Comparison of ENCODE assay signal across 8 cellular contexts in the genomic region with DNA sequence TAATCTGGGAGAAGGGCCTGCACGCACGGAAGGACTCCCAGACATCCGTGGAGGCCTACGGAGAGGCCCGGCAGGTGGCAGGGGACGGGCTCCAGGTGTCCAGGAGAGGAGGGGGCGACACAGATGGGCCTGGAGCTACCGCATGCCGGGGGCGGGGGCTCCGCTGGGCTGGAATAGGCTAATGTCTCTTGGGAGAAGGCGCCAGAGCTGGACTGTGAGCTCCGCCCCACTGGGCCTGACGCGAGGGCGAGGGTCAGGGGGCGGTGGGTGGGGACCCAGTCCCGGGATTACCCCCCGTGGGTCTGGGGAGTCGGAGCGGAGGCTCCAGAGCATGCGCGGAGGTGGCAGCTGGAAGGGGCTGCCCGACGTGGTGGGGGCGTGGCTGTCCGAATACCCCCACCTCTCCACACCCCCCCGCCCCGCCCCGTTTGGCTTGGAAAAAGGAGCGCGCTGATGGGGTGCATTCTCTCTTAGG. TPM values are rescaled to one million over a fixed set of nuclear protein-coding genes. Genes with fewer than 3 reads are reported as not detected.
DNase-seq lines count a peak whose midpoint lies in the region; ATAC-seq, FAIRE-seq and TF ChIP-seq lines count a peak whose summit lies in the region.

No MANE protein-coding gene starts in this region.

- H3K4me1 Mint-ChIP-seq in stimulated activated naive B cell treated with anti-CD40 and anti-IgM and Interleukin-4, amounts not matched to agents 10 μg/mL and 1 μg/mL and 100 μg/mL, for 72 hours = peaks cover 47 to 64% of the 10 kb centered on the region in 2 donors

- peaks cover 19 to 24% of the 10 kb centered on the region in 2 experiments for H4K20me1 ChIP-seq in H1 (replicated peaks in 1 of 2; ENCODE audit: control insufficient read depth in 1 of 2, insufficient read depth in 2 of 2, low read length in 2 of 2)

- WGBS in H1 (ENCODE audit: extremely low coverage in 1 of 2, insufficient coverage in 1 of 2, insufficient read length in 1 of 2, insufficient replicate concordance in 2 of 2, low coverage in 1 of 2, low lambda C conversion rate in 2 of 2, missing lambda C conversion rate in 1 of 2), 2 experiments = 2% methylated on average over 8 of the region's 32 CpGs; no CpG with 5 or more reads in 1 of the 2 experiments

- H3K4me3 Mint-ChIP-seq in stimulated activated naive B cell treated with anti-CD40 and anti-IgM and Interleukin-4, amounts not matched to agents 10 μg/mL and 1 μg/mL and 100 μg/mL, for 72 hours = peak overlapping the region; percentile 99 to 100

- H3K23ac ChIP-seq in H1 (ENCODE audit: insufficient read length) = no peak overlapping the region

- FAIRE-seq in H1 (lab: Jason Lieb, UNC) = no peak

- H3K9ac ChIP-seq in H1 (replicated peaks in 1 of 4; ENCODE audit: extremely low read depth in 1 of 4, low read depth in 3 of 4, low read length in 3 of 4) = peak overlapping the region in 3 of 4 experiments; percentile 38 to 74 (median 72); a peak in 5 of 7 replicates

- H3K14ac ChIP-seq in H1 (ENCODE audit: insufficient read length) = no peak overlapping the region

- ATAC-seq in GM21723 (IDR thresholded peaks at IDR 0.05; ENCODE audit: unreplicated experiment) (peak; percentile 16), mucosa of descending colon (peak; percentile 28)
- ATAC-seq in stimulated activated naive B cell treated with anti-CD40 and anti-IgM and Interleukin-4, amounts not matched to agents 10 μg/mL and 1 μg/mL and 100 μg/mL, for 72 hours (replicated peaks) = peak; percentile 15 to 16

- peaks cover 16 to 48% of the 10 kb centered on the region in 2 experiments for H3K79me2 ChIP-seq in H1 (ENCODE audit: control insufficient read depth in 1 of 2, insufficient read depth in 2 of 2, low read length in 2 of 2)

- no peak for TF ChIP-seq CTCF in H1 (IDR thresholded peaks at IDR 0.05; ENCODE audit: control extremely low read depth in 1 of 3, insufficient read depth in 1 of 3, low read depth in 1 of 3, low read length in 3 of 3)
- TF ChIP-seq CTCF in mucosa of descending colon (IDR thresholded peaks at IDR 0.05) = no peak

- H3K27me3 ChIP-seq in H1 (replicated peaks in 1 of 4; ENCODE audit: control insufficient read depth in 3 of 4, extremely low read depth in 1 of 4, insufficient read depth in 3 of 4, low read length in 3 of 4) = peaks cover 0 to 5% (median 2%) of the 10 kb centered on the region in 4 experiments; a peak in 2 of 7 replicates

- H3K4me1 ChIP-seq in H1 (replicated peaks in 1 of 4; ENCODE audit: control insufficient read depth in 3 of 4, insufficient read depth in 4 of 4, low read length in 3 of 4) = peaks cover 14 to 32% (median 29%) of the 10 kb centered on the region in 4 experiments
- H3K4me1 ChIP-seq in mucosa of descending colon (ENCODE audit: low read depth) = peaks cover 31% of the 10 kb centered on the region

- 0 out of 2 replicates have a peak overlapping the region, but pooled peaks have one; percentile 42 for H3K27ac ChIP-seq in H1 (ENCODE audit: low read depth, low read length)

- no peaks in the 10 kb centered on the region for H3K9me3 Mint-ChIP-seq in stimulated activated naive B cell treated with anti-CD40 and anti-IgM and Interleukin-4, amounts not matched to agents 10 μg/mL and 1 μg/mL and 100 μg/mL, for 72 hours

- no peak overlapping the region for H2AK5ac ChIP-seq in H1 (ENCODE audit: low read depth, low read length)

- no peak overlapping the region for H2BK20ac ChIP-seq in H1 (ENCODE audit: low read length)

- peak overlapping the region; percentile 85 for H3K18ac ChIP-seq in H1 (ENCODE audit: extremely low read depth, low read length)

- peak overlapping the region; percentile 69 for H4K5ac ChIP-seq in H1 (ENCODE audit: insufficient read length, low read depth, low read length)

- TF ChIP-seq RAD21 in H1 (IDR thresholded peaks at IDR 0.05 in 1 of 2, conservative IDR thresholded peaks at IDR 0.05 in 1 of 2; ENCODE audit: low read depth in 2 of 2, low read length in 2 of 2) = no peak

- peaks cover 5 to 6% of the 10 kb centered on the region in 2 donors for H3K36me3 Mint-ChIP-seq in stimulated activated naive B cell treated with anti-CD40 and anti-IgM and Interleukin-4, amounts not matched to agents 10 μg/mL and 1 μg/mL and 100 μg/mL, for 72 hours

- no peak for TF ChIP-seq EP300 in H1 (IDR thresholded peaks at IDR 0.05; ENCODE audit: borderline replicate concordance in 1 of 2, low read depth in 2 of 2, low read length in 2 of 2)

- peaks cover 4 to 5% of the 10 kb centered on the region in 2 donors for H3K27me3 Mint-ChIP-seq in stimulated activated naive B cell treated with anti-CD40 and anti-IgM and Interleukin-4, amounts not matched to agents 10 μg/mL and 1 μg/mL and 100 μg/mL, for 72 hours

- H2BK5ac ChIP-seq in H1 (ENCODE audit: low read depth, low read length) = peak overlapping the region; percentile 90; the same call in 1 of the 2 replicates

- H3K9me3 ChIP-seq in H1 (ENCODE audit: insufficient read depth in 2 of 2, low read depth in 1 of 2, low read length in 1 of 2) (no peaks in the 10 kb centered on the region), mucosa of descending colon (no peaks in the 10 kb centered on the region)

- peak; percentile 42 for DNase-seq in CD1c-positive myeloid dendritic cell (ENCODE audit: extremely low spot score)
- DNase-seq in NCI-H2227 treated with DMSO at 0.1 percent for 48 hours (lab: John Stamatoyannopoulos, UW) = peak; percentile 49
- peak; percentile 3 to 20 (median 8) for DNase-seq in activated CD8-positive, alpha-beta memory T cell treated with anti-CD3 and anti-CD28 coated beads for 48 hours (ENCODE audit: low read depth in 2 of 3, low spot score in 2 of 3)
- peak; percentile 76 to 90 for DNase-seq in H1 (ENCODE audit: low read depth in 1 of 2, low spot score in 2 of 2)
- DNase-seq in mucosa of descending colon = peak; percentile 62 to 78 (median 76)
- DNase-seq in stimulated activated naive B cell treated with anti-CD40 and anti-IgM and Interleukin-4, amounts not matched to agents 10 μg/mL and 1 μg/mL and 100 μg/mL, for 72 hours = peak; percentile 37
- no peak for DNase-seq in NOMO-1 treated with dmso at 0.1 percent for 144 hours (lab: John Stamatoyannopoulos, UW; ENCODE audit: unreplicated experiment)

- H3K56ac ChIP-seq in H1 (replicated peaks; ENCODE audit: insufficient read length, low read depth, low read length) = peak overlapping the region; percentile 75

- H3K79me1 ChIP-seq in H1 (ENCODE audit: low read depth, low read length) = peaks cover 12% of the 10 kb centered on the region

- H3K27ac Mint-ChIP-seq in stimulated activated naive B cell treated with anti-CD40 and anti-IgM and Interleukin-4, amounts not matched to agents 10 μg/mL and 1 μg/mL and 100 μg/mL, for 72 hours = peak overlapping the region; percentile 92

- CTCF ChIA-PET in H1 (lab: Charles Lee; ENCODE audit: partially characterized antibody) = interaction anchor here (0.9 to 3.4 kb wide), 7 partner anchors 11 to 44 kb away, joined by 3 to 22 read pairs (median 5); no protein-coding TSS in a partner anchor

- H2AFZ ChIP-seq in H1 (ENCODE audit: low read length) = 0 out of 2 replicates have a peak overlapping the region, but pooled peaks have one; percentile 28

- intact Hi-C loops in mucosa of descending colon (cut with DNase I, micrococcal nuclease) = no loop called here

- peaks cover 10% of the 10 kb centered on the region for H3K23me2 ChIP-seq in H1 (ENCODE audit: low read depth, low read length)

- H3K4me3 ChIP-seq in H1 (ENCODE audit: extremely low read depth in 1 of 4, insufficient read depth in 2 of 4, low read depth in 3 of 4, low read length in 4 of 4) = peak overlapping the region; percentile 90 to 99 (median 98)
- H3K4me3 ChIP-seq in mucosa of descending colon = peak overlapping the region; percentile 91

- no peak overlapping the region for H2BK120ac ChIP-seq in H1 (replicated peaks; ENCODE audit: low read depth, low read length)

- TF ChIP-seq POLR2A in H1 (IDR thresholded peaks at IDR 0.05; ENCODE audit: control extremely low read depth in 1 of 2, low read depth in 2 of 2, low read length in 2 of 2) = no peak

- H3K36me3 ChIP-seq in H1 (ENCODE audit: control insufficient read depth in 2 of 4, insufficient read depth in 4 of 4, low read length in 3 of 4) (peaks cover 0 to 5% (median 0%) of the 10 kb centered on the region in 4 experiments; a peak in 2 of 8 replicates), mucosa of descending colon (ENCODE audit: low read depth) (no peaks in the 10 kb centered on the region)

- no peak overlapping the region for H2BK15ac ChIP-seq in H1 (ENCODE audit: low read length)

- POLR2A ChIA-PET in H1 (lab: Charles Lee; ENCODE audit: partially characterized antibody) = interaction anchor here (0.6 to 3.2 kb wide), 3 partner anchors 23 to 75 kb away, joined by 5 to 19 read pairs (median 5); a partner anchor contains a TSS

- no peak overlapping the region for H3K4ac ChIP-seq in H1 (replicated peaks; ENCODE audit: insufficient read length, low read depth, low read length)

- H3K4me2 ChIP-seq in H1 (ENCODE audit: insufficient read depth in 1 of 2, low read depth in 2 of 2, low read length in 2 of 2) = peak overlapping the region; percentile 80 to 97

- H4K8ac ChIP-seq in H1 (ENCODE audit: extremely low read depth, insufficient read depth, low read length) = no peak overlapping the region

- no peak overlapping the region for H4K91ac ChIP-seq in H1 (replicated peaks; ENCODE audit: insufficient read length, low read length)

- no peak overlapping the region for H2BK12ac ChIP-seq in H1 (ENCODE audit: low read depth, low read length)

RNA-seq across cellular contexts. Expression of a gene that starts 0.7 kb away (rescaled TPM):
- total RNA-seq in H1 (2021; fragmentation: NEBNext Ultra II Directional; extraction: Animal tissue kit (Norgen Biotek cat#: 25700)) = 71.2 and 73.7 TPM in 2 replicates
- polyA plus RNA-seq in H1 (2011; rRNA removed) = 15.1 and 18.0 TPM in 2 replicates
- 15.7 TPM for polyA plus RNA-seq in H1 (2011; cell fraction: cytosol; rRNA removed)
- 31.2 TPM for polyA plus RNA-seq in H1 (2011; cell fraction: nucleus; rRNA removed)
- 15.6 to 21.9 TPM (median 20.5 TPM) in 4 replicates for polyA plus RNA-seq in H1 (2012, experiment 1 of 2)
- 3.6 TPM for polyA plus RNA-seq in H1 (2012, experiment 2 of 2)
- polyA plus RNA-seq in H1 (2013, experiment 1 of 2) = 17.0 TPM
- polyA plus RNA-seq in H1 (2013, experiment 2 of 2) = 16.4 TPM
- 105 and 117 TPM in 2 replicates for polyA minus RNA-seq in H1 (2011; rRNA and poly(A)+ RNA removed)
- 49.0 TPM for polyA minus RNA-seq in H1 (2011; cell fraction: cytosol; rRNA and poly(A)+ RNA removed)
- 35.3 TPM for polyA minus RNA-seq in H1 (2011; cell fraction: nucleus; rRNA and poly(A)+ RNA removed)
- 10 to 100 TPM; 28.6 to 32.0 (median 29.4) TPM for total RNA-seq in mucosa of descending colon

RNA-seq across cellular contexts. Expression of a gene that starts 47.2 kb away (rescaled TPM):
- 26.4 and 26.6 TPM in 2 replicates for total RNA-seq in H1 (2021; fragmentation: NEBNext Ultra II Directional; extraction: Animal tissue kit (Norgen Biotek cat#: 25700))
- 10.3 and 10.7 TPM in 2 replicates for polyA plus RNA-seq in H1 (2011; rRNA removed)
- 12.6 TPM for polyA plus RNA-seq in H1 (2011; cell fraction: cytosol; rRNA removed)
- polyA plus RNA-seq in H1 (2011; cell fraction: nucleus; rRNA removed) = 23.9 TPM
- polyA plus RNA-seq in H1 (2012, experiment 1 of 2) = 13.1 to 17.6 TPM (median 15.7 TPM) in 4 replicates
- polyA plus RNA-seq in H1 (2012, experiment 2 of 2) = 8.8 TPM
- polyA plus RNA-seq in H1 (2013, experiment 1 of 2) = 9.8 TPM
- polyA plus RNA-seq in H1 (2013, experiment 2 of 2) = 10.5 TPM
- polyA minus RNA-seq in H1 (2011; rRNA and poly(A)+ RNA removed) = 64.5 and 88.1 TPM in 2 replicates
- 19.2 TPM for polyA minus RNA-seq in H1 (2011; cell fraction: cytosol; rRNA and poly(A)+ RNA removed)
- polyA minus RNA-seq in H1 (2011; cell fraction: nucleus; rRNA and poly(A)+ RNA removed) = 55.0 TPM
- 10 to 100 TPM; 16.6 to 34.5 (median 16.9) TPM for total RNA-seq in mucosa of descending colon
